ENCODE assay signal across 1 cellular context in the genomic region with DNA sequence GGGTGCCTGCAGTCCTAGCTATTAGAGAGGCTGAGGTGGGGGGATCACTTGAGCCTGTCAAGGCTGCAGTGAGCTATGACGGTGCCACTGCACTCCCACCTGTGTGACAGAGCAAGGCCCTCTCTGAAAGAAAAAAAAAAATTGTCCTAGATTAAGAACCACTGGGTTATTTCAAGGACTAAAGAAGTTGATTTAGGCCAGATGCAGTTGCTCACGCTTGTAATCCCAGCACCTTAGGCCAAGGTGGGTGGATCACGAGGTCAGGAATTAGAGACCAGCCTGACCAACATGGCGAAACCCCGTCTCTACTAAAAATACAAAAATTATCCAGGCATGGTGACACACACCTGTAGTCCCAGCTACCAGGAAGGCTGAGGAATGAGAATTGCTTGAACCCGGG.
TF ChIP-seq lines count a peak whose summit lies in the region.

No MANE protein-coding gene starts in this region.

TF ChIP-seq in A549, 52 proteins besides CTCF, POLR2A, EP300 and RAD21 (continued from another document):
- TF ChIP-seq FOSB (CRISPR knock-in tag; IDR thresholded peaks at IDR 0.05) (no peak), KDM1A (IDR thresholded peaks at IDR 0.05; ENCODE audit: low read depth) (no peak)
- TF ChIP-seq, protein P1, sequence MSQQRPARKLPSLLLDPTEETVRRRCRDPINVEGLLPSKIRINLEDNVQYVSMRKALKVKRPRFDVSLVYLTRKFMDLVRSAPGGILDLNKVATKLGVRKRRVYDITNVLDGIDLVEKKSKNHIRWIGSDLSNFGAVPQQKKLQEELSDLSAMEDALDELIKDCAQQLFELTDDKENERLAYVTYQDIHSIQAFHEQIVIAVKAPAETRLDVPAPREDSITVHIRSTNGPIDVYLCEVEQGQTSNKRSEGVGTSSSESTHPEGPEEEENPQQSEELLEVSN (IDR thresholded peaks at IDR 0.05; ENCODE audit: borderline replicate concordance, low read depth): no peak
